ENCODE assay signal across 7 cellular contexts in the genomic region with DNA sequence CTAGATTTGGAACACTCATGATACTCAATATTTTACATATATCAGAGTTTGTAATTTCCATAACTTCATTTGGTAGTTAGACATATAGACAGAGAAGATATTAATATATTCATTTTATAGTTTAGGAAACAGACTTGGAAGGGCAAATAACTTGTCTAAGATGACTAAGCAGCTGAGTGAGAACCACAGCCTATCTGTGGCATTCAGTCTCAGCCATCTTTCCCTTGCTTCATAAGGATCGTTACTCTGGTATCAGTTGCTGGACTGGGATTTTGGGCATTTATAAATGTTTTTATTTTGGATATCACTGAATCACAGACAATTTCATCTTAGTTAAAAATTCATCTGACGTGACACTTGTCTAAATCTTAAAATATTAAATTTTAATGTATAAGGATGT. TPM values are rescaled to one million over a fixed set of nuclear protein-coding genes. Genes with fewer than 3 reads are reported as not detected.
DNase-seq lines count a peak whose midpoint lies in the region; ATAC-seq, FAIRE-seq and TF ChIP-seq lines count a peak whose summit lies in the region.
"Not testable (repeated sequence)": the region's sequence is repeated elsewhere in the genome, so short reads cannot be mapped to it uniquely, and the experiment has no call there.

No MANE protein-coding gene starts in this region.

- peak; percentile 61 for FAIRE-seq in RCC 7860 (lab: Jason Lieb, UNC)
- FAIRE-seq in K562 (lab: Jason Lieb, UNC): not testable (repeated sequence)

- not testable (repeated sequence) for TF ChIP-seq CTCF in K562 (IDR thresholded peaks at IDR 0.05 in 2 of 3, conservative IDR thresholded peaks at IDR 0.05 in 1 of 3; ENCODE audit: insufficient read depth in 2 of 3, low read depth in 1 of 3, low read length in 3 of 3); epithelial cell of esophagus (IDR thresholded peaks at IDR 0.05; ENCODE audit: insufficient read depth, low read depth, low read length, missing control alignments); fibroblast of the aortic adventitia (IDR thresholded peaks at IDR 0.05; ENCODE audit: insufficient read depth, low read length); right lobe of liver (IDR thresholded peaks at IDR 0.05); psoas muscle (IDR thresholded peaks at IDR 0.05)

- peak overlapping the region; percentile 48 for H3K4me2 ChIP-seq in GM23248 (ENCODE audit: unreplicated experiment)
- not testable (repeated sequence) for H3K4me2 ChIP-seq in K562 (ENCODE audit: insufficient read depth, low read length)

- H3K4me3 ChIP-seq in GM23248 (0 out of 2 replicates have a peak overlapping the region, but pooled peaks have one; percentile 2), psoas muscle (peak overlapping the region; percentile 22)
- H3K4me3 ChIP-seq in K562; epithelial cell of esophagus (ENCODE audit: low read length); fibroblast of the aortic adventitia (ENCODE audit: low read depth, low read length); right lobe of liver: not testable (repeated sequence)

- TF ChIP-seq POLR2A in K562 (conservative IDR thresholded peaks at IDR 0.05); right lobe of liver (IDR thresholded peaks at IDR 0.05): not testable (repeated sequence)

- not testable (repeated sequence) for H3K27me3 ChIP-seq in GM23248 (replicated peaks; ENCODE audit: insufficient read depth); K562 (ENCODE audit: control insufficient read depth in 2 of 2, insufficient read depth in 2 of 2, low read length in 2 of 2); right lobe of liver; psoas muscle (ENCODE audit: insufficient read depth in 3 of 3, low read length in 2 of 3)

- not testable (repeated sequence) for H3K79me2 ChIP-seq in GM23248 (ENCODE audit: insufficient read depth); K562 (ENCODE audit: control insufficient read depth, insufficient read depth, low read length)

- not testable (repeated sequence) for TF ChIP-seq EP300 in K562 (IDR thresholded peaks at IDR 0.05; ENCODE audit: low read length)

- not testable (repeated sequence) for H3K4me1 ChIP-seq in GM23248 (ENCODE audit: insufficient read depth); K562 (replicated peaks in 1 of 2; ENCODE audit: control insufficient read depth in 2 of 2, insufficient read depth in 2 of 2, low read length in 2 of 2)
- H3K4me1 ChIP-seq in right lobe of liver: peaks cover 0 to 28% (median 4%) of the 10 kb centered on the region in 4 donors
- H3K4me1 ChIP-seq in psoas muscle: peaks cover 15% of the 10 kb centered on the region

- H3K27ac ChIP-seq in GM23248 (peak overlapping the region; percentile 36), right lobe of liver (peak overlapping the region in 2 of 3 donors; percentile 31 to 75), psoas muscle (peak overlapping the region; percentile 68)
- not testable (repeated sequence) for H3K27ac ChIP-seq in K562 (ENCODE audit: extremely low read depth, low read depth, low read length)

- H3K9me2 ChIP-seq in GM23248 (ENCODE audit: insufficient read depth): not testable (repeated sequence)

- intact Hi-C loops in K562 (cut with micrococcal nuclease); right lobe of liver (cut with DNase I); psoas muscle (cut with DNase I): not testable (repeated sequence)

- POLR2A ChIA-PET in K562 (lab: Yijun Ruan, JAX): interaction anchor here (0.9 kb wide), 1 partner anchor 12 kb away, joined by 3 read pairs; no protein-coding TSS in a partner anchor

- not testable (repeated sequence) for BruUV-seq in K562 (replicated peaks; lab: Mats Ljungman, UMichigan)

- peak overlapping the region; percentile 59; the same call in 1 of the 2 replicates for H2AFZ ChIP-seq in GM23248
- not testable (repeated sequence) for H2AFZ ChIP-seq in K562 (ENCODE audit: low read depth, low read length)

- 26 to 40% methylated on average over 2 of the region's 2 CpGs for WGBS in GM23248 (ENCODE audit: low coverage in 1 of 2, low lambda C conversion rate in 2 of 2, missing lambda C conversion rate in 2 of 2), 2 experiments
- WGBS in K562 (ENCODE audit: insufficient coverage, low coverage, missing lambda C conversion rate): 40% methylated on average over 2 of the region's 2 CpGs
- 25% methylated on average over 2 of the region's 2 CpGs for WGBS in right lobe of liver (ENCODE audit: insufficient coverage, low coverage, low lambda C conversion rate, missing lambda C conversion rate)
- WGBS in psoas muscle, 3 donors: 63 to 76% (median 72%) methylated on average over 2 of the region's 2 CpGs

- not testable (repeated sequence) for H3K36me3 ChIP-seq in GM23248 (ENCODE audit: low read depth); K562 (ENCODE audit: control insufficient read depth, insufficient read depth, low read length); right lobe of liver; psoas muscle (ENCODE audit: insufficient read depth in 1 of 2, low read depth in 1 of 2)

- TF ChIP-seq RAD21 in K562 (CRISPR knock-in tag; conservative IDR thresholded peaks at IDR 0.05 in 1 of 2, IDR thresholded peaks at IDR 0.05 in 1 of 2): not testable (repeated sequence)

- H3F3A ChIP-seq in GM23248 (ENCODE audit: insufficient read depth): not testable (repeated sequence)

- peak; percentile 59 for DNase-seq in GM23248
- not testable (repeated sequence) for DNase-seq in RCC 7860 (ENCODE audit: low spot score); K562 (ENCODE audit: extremely low read depth in 1 of 4, low spot score in 3 of 4); right lobe of liver; psoas muscle
- DNase-seq in epithelial cell of esophagus (ENCODE audit: low read depth): peak; percentile 25
- DNase-seq in fibroblast of the aortic adventitia (ENCODE audit: low read depth): peak; percentile 42

- H3K9me3 ChIP-seq in GM23248 (ENCODE audit: low read depth); K562 (replicated peaks; ENCODE audit: control insufficient read depth, insufficient read depth, low read depth, low read length); right lobe of liver; psoas muscle: not testable (repeated sequence)

- peak overlapping the region; percentile 2; the same call in 1 of the 2 replicates for H3K9ac ChIP-seq in GM23248
- not testable (repeated sequence) for H3K9ac ChIP-seq in K562 (ENCODE audit: insufficient read depth in 1 of 2, low read depth in 2 of 2, low read length in 2 of 2)

- CTCF ChIA-PET in K562 (lab: Yijun Ruan, JAX; ENCODE audit: low intra/inter-chr PET ratio): not testable (repeated sequence)

- in situ Hi-C loops in GM23248 (cut with MboI); K562 (cut with MboI): not testable (repeated sequence)

- not testable (repeated sequence) for H3K9me1 ChIP-seq in K562 (ENCODE audit: control insufficient read depth, insufficient read depth, low read length)

- ATAC-seq in K562 (peak; percentile 47; the same call in 1 of the 3 replicates), right lobe of liver (peak in 3 of 4 donors; percentile 33 to 62 (median 34)), psoas muscle (peak; percentile 61 to 80 (median 72))

- H4K20me1 ChIP-seq in GM23248 (ENCODE audit: insufficient read depth); K562 (replicated peaks; ENCODE audit: control insufficient read depth, insufficient read depth, low read length): not testable (repeated sequence)

RNA-seq across cellular contexts. Expression of a gene that starts 8.1 kb away (rescaled TPM):
- 2.5 and 3.3 TPM in 2 replicates for total RNA-seq in GM23248 (2014; rRNA removed; shearing (Covaris generic))
- polyA plus RNA-seq in GM23248 (2016; fragmentation: Nextera tagmentation; extraction: Ambion mirVana) (2.1 and 2.5 TPM in 2 replicates), K562 (2011; rRNA removed) (1.5 and 2.5 TPM in 2 replicates), K562 (2014; fragmentation: Illumina TruSeq; extraction: Trizol) (1.2 and 2.1 TPM in 2 replicates), K562 (2014; fragmentation: Nextera tagmentation; extraction: Ambion mirVana) (under 1 TPM; 0.45 to 0.53 TPM), K562 (2014; rRNA removed) (1.7 and 2.5 TPM in 2 replicates), psoas muscle (1 to 10 TPM in 2 of 3 donors, under 1 TPM in 1; 0.81 to 2.5 (median 1.2) TPM)
- total RNA-seq in K562 (2011; cell fraction: chromatin; rRNA removed; ENCODE audit: low replicate concordance): 2.2 and 7.9 TPM in 2 replicates
- 1.0 and 1.4 TPM in 2 replicates for total RNA-seq in K562 (2011; cell fraction: nucleolus; rRNA removed)
- total RNA-seq in K562 (2011; cell fraction: nucleoplasm; rRNA removed): 3.1 and 3.6 TPM in 2 replicates
- total RNA-seq in K562 (2014; rRNA removed) (1.3 and 1.6 TPM in 2 replicates), K562 (2014; rRNA removed; fragmentation: Illumina TruSeq; extraction: Trizol) (1.9 and 4.2 TPM in 2 replicates), K562 (2015; rRNA removed; fragmentation: Illumina TruSeq; extraction: Trizol) (1.5 and 1.9 TPM in 2 replicates), K562 (2021) (1.9 and 2.6 TPM in 2 replicates), fibroblast of the aortic adventitia (ENCODE audit: low replicate concordance) (2.9 and 7.5 TPM in 2 replicates), right lobe of liver (1 to 10 TPM; 1.2 to 4.3 (median 2.5) TPM), psoas muscle (10 to 100 TPM; 11.2 to 14.6 (median 13.1) TPM)
- 0.37 and 1.2 TPM in 2 replicates for polyA plus RNA-seq in K562 (2011; cell fraction: cytosol; rRNA removed)
- polyA plus RNA-seq in K562 (2011; cell fraction: nucleus; rRNA removed): 2.2 and 3.8 TPM in 2 replicates
- polyA plus RNA-seq in K562 (2012): 1.8 and 2.0 TPM in 2 replicates
- polyA minus RNA-seq in K562 (2011; rRNA and poly(A)+ RNA removed): 1.6 and 4.5 TPM in 2 replicates
- polyA minus RNA-seq in K562 (2011; cell fraction: cytosol; rRNA and poly(A)+ RNA removed): 0.76 and 2.0 TPM in 2 replicates
- 1.1 and 3.6 TPM in 2 replicates for polyA minus RNA-seq in K562 (2011; cell fraction: nucleus; rRNA and poly(A)+ RNA removed)

RNA-seq across cellular contexts. Expression of a gene that starts 28.7 kb away (rescaled TPM):
- 0.51 and 2.7 TPM in 2 replicates for total RNA-seq in GM23248 (2014; rRNA removed; shearing (Covaris generic))
- polyA plus RNA-seq in GM23248 (2016; fragmentation: Nextera tagmentation; extraction: Ambion mirVana): 7.0 and 9.5 TPM in 2 replicates
- total RNA-seq in K562 (2011; cell fraction: chromatin; rRNA removed; ENCODE audit: low replicate concordance): 27.3 and 80.4 TPM in 2 replicates
- 10.7 and 10.8 TPM in 2 replicates for total RNA-seq in K562 (2011; cell fraction: nucleolus; rRNA removed)
- total RNA-seq in K562 (2011; cell fraction: nucleoplasm; rRNA removed): 15.0 and 17.5 TPM in 2 replicates
- 18.6 and 20.3 TPM in 2 replicates for total RNA-seq in K562 (2014; rRNA removed)
- total RNA-seq in K562 (2014; rRNA removed; fragmentation: Illumina TruSeq; extraction: Trizol): 40.6 and 41.5 TPM in 2 replicates
- 29.6 and 33.3 TPM in 2 replicates for total RNA-seq in K562 (2015; rRNA removed; fragmentation: Illumina TruSeq; extraction: Trizol)
- total RNA-seq in K562 (2021): 17.2 and 17.7 TPM in 2 replicates
- polyA plus RNA-seq in K562 (2011; rRNA removed): 9.8 and 11.6 TPM in 2 replicates
- polyA plus RNA-seq in K562 (2011; cell fraction: cytosol; rRNA removed): 1.1 and 2.7 TPM in 2 replicates
- polyA plus RNA-seq in K562 (2011; cell fraction: nucleus; rRNA removed): 8.2 and 8.4 TPM in 2 replicates
- 15.0 and 22.0 TPM in 2 replicates for polyA plus RNA-seq in K562 (2012)
- polyA plus RNA-seq in K562 (2014; fragmentation: Illumina TruSeq; extraction: Trizol): 24.6 and 31.7 TPM in 2 replicates
- polyA plus RNA-seq in K562 (2014; fragmentation: Nextera tagmentation; extraction: Ambion mirVana): 10 to 100 TPM; 26.1 to 27.5 TPM
- 25.7 and 31.0 TPM in 2 replicates for polyA plus RNA-seq in K562 (2014; rRNA removed)
- polyA minus RNA-seq in K562 (2011; rRNA and poly(A)+ RNA removed): 9.2 and 14.5 TPM in 2 replicates
- 4.2 and 4.9 TPM in 2 replicates for polyA minus RNA-seq in K562 (2011; cell fraction: cytosol; rRNA and poly(A)+ RNA removed)
- 4.6 and 10.4 TPM in 2 replicates for polyA minus RNA-seq in K562 (2011; cell fraction: nucleus; rRNA and poly(A)+ RNA removed)
- total RNA-seq in fibroblast of the aortic adventitia (ENCODE audit: low replicate concordance): 17.4 and 45.1 TPM in 2 replicates
- 10 to 100 TPM in 2 of 6 experiments, 1 to 10 TPM in 4; 3.4 to 34.4 (median 4.5) TPM for total RNA-seq in right lobe of liver
- 10 to 100 TPM; 11.1 to 22.5 (median 15.5) TPM for total RNA-seq in psoas muscle
- 10 to 100 TPM in 1 of 3 donors, 1 to 10 TPM in 2; 8.3 to 17.6 (median 9.3) TPM for polyA plus RNA-seq in psoas muscle
